In the genomic region with DNA sequence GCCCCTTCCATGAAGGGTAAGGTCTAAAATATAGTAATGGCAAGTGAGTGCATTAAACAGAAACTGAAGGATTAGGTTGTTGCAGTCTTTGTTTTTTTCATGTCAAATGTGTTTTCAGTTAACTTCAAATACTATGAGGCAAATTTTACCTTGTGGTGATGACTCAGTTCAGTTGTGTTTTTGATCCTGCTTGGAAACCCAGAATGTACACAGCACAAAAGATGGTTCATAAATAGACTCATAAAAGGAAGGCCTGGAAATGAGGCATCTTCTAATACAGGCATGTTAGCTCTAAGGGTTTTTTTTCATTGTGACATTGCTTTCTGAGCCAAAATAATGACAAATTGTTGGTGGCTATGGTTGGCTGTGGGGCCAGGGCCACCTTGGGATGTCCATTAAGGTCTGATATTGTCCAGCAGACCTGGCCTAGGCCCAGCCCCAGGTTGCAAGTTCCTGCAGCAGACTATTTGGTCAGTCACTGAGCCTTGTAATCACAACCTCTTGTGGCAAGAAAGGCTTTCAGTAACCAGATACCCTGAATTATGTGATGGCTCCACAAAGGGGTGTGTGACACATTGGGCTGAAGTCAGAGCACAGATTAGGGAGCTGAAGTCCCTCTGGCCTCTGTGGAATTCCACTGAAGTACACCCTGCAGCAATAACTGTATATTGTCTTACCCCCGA, we compare ENCODE assay signal across 9 cellular contexts.
DNase-seq lines count a peak whose midpoint lies in the region; ATAC-seq, FAIRE-seq and TF ChIP-seq lines count a peak whose summit lies in the region.
"Had no signal": no experiment of that assay in that cellular context is flagged by ENCODE, and none has a peak within 500 bp of the region (broad histone marks: within the 10 kb centered on the region; RNA-seq: fewer than 3 reads in every experiment).

No MANE protein-coding gene starts in this region.

- no peak for FAIRE-seq in GM19239 (lab: Jason Lieb, UNC)

- no peak overlapping the region for H3K27ac ChIP-seq in neuronal stem cell (replicated peaks; ENCODE audit: low read length)
- H3K27ac ChIP-seq: parathyroid adenoma had no signal

- DNase-seq in GM03348 (ENCODE audit: low spot score) (peak; percentile 52), LHCN-M2 (ENCODE audit: low read depth) (peak; percentile 66), cardiac fibroblast (ENCODE audit: low read depth in 2 of 2) (peak; percentile 28 to 70), non-pigmented ciliary epithelial cell (ENCODE audit: low read depth) (peak; percentile 53), neuronal stem cell (ENCODE audit: low spot score) (no peak), GM19239 (ENCODE audit: insufficient read length, low spot score) (no peak)
- DNase-seq: endodermal cell had no signal

- WGBS in neuronal stem cell (ENCODE audit: extremely low coverage in 2 of 2, insufficient read length in 2 of 2, insufficient replicate concordance in 1 of 2), 2 donors: no CpG with 5 or more reads among the region's 1 CpG

- H3K4ac ChIP-seq in neuronal stem cell (ENCODE audit: low read length): no peak overlapping the region

- H2AFZ ChIP-seq in neuronal stem cell (ENCODE audit: low read length): no peak overlapping the region
- H2AFZ ChIP-seq: parathyroid adenoma had no signal

- no peak for TF ChIP-seq CTCF in cardiac fibroblast (IDR thresholded peaks at IDR 0.05; ENCODE audit: low read depth, low read length)

- no peaks in the 10 kb centered on the region for H3K27me3 ChIP-seq in neuronal stem cell (ENCODE audit: control insufficient read depth in 3 of 3, insufficient read depth in 3 of 3, low read depth in 1 of 3, low read length in 3 of 3)

- no peak overlapping the region for H3K9ac ChIP-seq in neuronal stem cell (ENCODE audit: low read depth, low read length, poor library complexity)
- H3K9ac ChIP-seq: parathyroid adenoma had no signal

- no peak overlapping the region for H3K23ac ChIP-seq in neuronal stem cell (ENCODE audit: low read depth, low read length, poor library complexity)

- H2AK5ac ChIP-seq in neuronal stem cell (ENCODE audit: low read depth, low read length): no peak overlapping the region

- H4K91ac ChIP-seq in neuronal stem cell (ENCODE audit: low read depth, low read length, poor library complexity): no peak overlapping the region

- no peaks in the 10 kb centered on the region for H3K79me1 ChIP-seq in neuronal stem cell (ENCODE audit: low read depth, low read length)

- H3K4me3 ChIP-seq in cardiac fibroblast (replicated peaks in 1 of 2; ENCODE audit: low read depth in 2 of 2, low read length in 2 of 2): no peak overlapping the region
- no peak overlapping the region for H3K4me3 ChIP-seq in neuronal stem cell (ENCODE audit: low read length in 2 of 2)

- H2BK120ac ChIP-seq in neuronal stem cell (ENCODE audit: low read depth, low read length): no peak overlapping the region

- ATAC-seq in HG03025 (IDR thresholded peaks at IDR 0.05; ENCODE audit: low FRiP score, unreplicated experiment): no peak

- no peak overlapping the region for H3K4me2 ChIP-seq in neuronal stem cell (ENCODE audit: insufficient read depth, low read length, poor library complexity, severe bottlenecking)

- no peak overlapping the region for H2BK12ac ChIP-seq in neuronal stem cell (ENCODE audit: low read length)

- no peak overlapping the region for H2BK15ac ChIP-seq in neuronal stem cell (ENCODE audit: low read length)

- H4K8ac ChIP-seq in neuronal stem cell (ENCODE audit: low read depth, low read length): no peak overlapping the region

- no peak overlapping the region for H2BK5ac ChIP-seq in neuronal stem cell (ENCODE audit: low read length)

- peaks cover 0 to 5% of the 10 kb centered on the region in 2 donors for H3K4me1 ChIP-seq in neuronal stem cell (ENCODE audit: control insufficient read depth in 2 of 2, insufficient read depth in 1 of 2, low read depth in 1 of 2, low read length in 2 of 2)

- H3K9me3 ChIP-seq in neuronal stem cell (replicated peaks in 1 of 2; ENCODE audit: control insufficient read depth in 2 of 2, insufficient read depth in 1 of 2, low read depth in 1 of 2, low read length in 2 of 2): no peaks in the 10 kb centered on the region

- H3K14ac ChIP-seq in neuronal stem cell (ENCODE audit: low read length): no peak overlapping the region

- H3K18ac ChIP-seq in neuronal stem cell (ENCODE audit: low read length): no peak overlapping the region

- no peaks in the 10 kb centered on the region for H3K36me3 ChIP-seq in neuronal stem cell (replicated peaks in 1 of 2; ENCODE audit: control insufficient read depth in 2 of 2, insufficient read depth in 2 of 2, low read length in 2 of 2)

Comparison
In these comparisons a context has a peak if more than half of its experiments do, and no peak if none do; other contexts are left out.
1. DNase-seq: peak in GM03348 (single experiment), LHCN-M2 (single experiment), cardiac fibroblast (2 of 2) and non-pigmented ciliary epithelial cell (single experiment); none in neuronal stem cell (single experiment) and GM19239 (single experiment).